ENCODE assay signal across 1 cellular context in the genomic region with DNA sequence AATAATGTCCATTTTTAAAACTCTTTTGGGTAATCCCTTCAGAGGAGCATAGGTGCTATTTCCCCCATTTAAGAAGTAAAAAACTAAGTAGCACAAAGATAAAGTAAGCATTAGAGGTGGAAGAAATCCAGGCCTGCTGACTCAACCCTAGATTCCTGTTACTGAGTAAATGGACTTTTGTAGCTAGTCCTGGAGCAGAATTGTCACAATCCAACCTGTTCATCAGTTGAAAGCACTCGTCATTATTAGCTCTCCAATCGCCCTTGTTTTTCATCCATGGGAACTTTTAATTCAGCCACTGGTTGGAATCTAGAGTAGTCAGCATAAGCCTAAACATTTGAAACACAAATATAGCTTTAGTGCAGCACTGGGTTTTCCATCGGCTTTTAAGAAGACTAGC.
TF ChIP-seq lines count a peak whose summit lies in the region.

No MANE protein-coding gene starts in this region.

TF ChIP-seq in SK-N-SH, 30 proteins besides CTCF, POLR2A, EP300 and RAD21 (continued from another document):
- TF ChIP-seq TEAD4 (IDR thresholded peaks at IDR 0.05; ENCODE audit: borderline replicate concordance, insufficient read depth): no peak
- TF ChIP-seq JUND (IDR thresholded peaks at IDR 0.05): no peak
- TF ChIP-seq RCOR1 (IDR thresholded peaks at IDR 0.05; ENCODE audit: low read length): no peak
- no peak for TF ChIP-seq GABPA (IDR thresholded peaks at IDR 0.05; ENCODE audit: low read depth)
- TF ChIP-seq NFIC (IDR thresholded peaks at IDR 0.05; ENCODE audit: borderline replicate concordance): no peak
- no peak for TF ChIP-seq MXI1 (IDR thresholded peaks at IDR 0.05; ENCODE audit: low read depth, low read length)
- TF ChIP-seq, protein P1, sequence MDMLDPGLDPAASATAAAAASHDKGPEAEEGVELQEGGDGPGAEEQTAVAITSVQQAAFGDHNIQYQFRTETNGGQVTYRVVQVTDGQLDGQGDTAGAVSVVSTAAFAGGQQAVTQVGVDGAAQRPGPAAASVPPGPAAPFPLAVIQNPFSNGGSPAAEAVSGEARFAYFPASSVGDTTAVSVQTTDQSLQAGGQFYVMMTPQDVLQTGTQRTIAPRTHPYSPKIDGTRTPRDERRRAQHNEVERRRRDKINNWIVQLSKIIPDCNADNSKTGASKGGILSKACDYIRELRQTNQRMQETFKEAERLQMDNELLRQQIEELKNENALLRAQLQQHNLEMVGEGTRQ (IDR thresholded peaks at IDR 0.05; ENCODE audit: borderline replicate concordance, low read depth, low read length): no peak
- TF ChIP-seq, protein P2, sequence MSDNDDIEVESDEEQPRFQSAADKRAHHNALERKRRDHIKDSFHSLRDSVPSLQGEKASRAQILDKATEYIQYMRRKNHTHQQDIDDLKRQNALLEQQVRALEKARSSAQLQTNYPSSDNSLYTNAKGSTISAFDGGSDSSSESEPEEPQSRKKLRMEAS (IDR thresholded peaks at IDR 0.05; ENCODE audit: low read depth): no peak
- no peak for TF ChIP-seq ELF1 (IDR thresholded peaks at IDR 0.05)
- TF ChIP-seq EZH2phosphoT487 (IDR thresholded peaks at IDR 0.05; ENCODE audit: borderline replicate concordance, low read depth): no peak
- TF ChIP-seq GATA2 (CRISPR knock-in tag; IDR thresholded peaks at IDR 0.05): no peak
- TF ChIP-seq SMC3 (IDR thresholded peaks at IDR 0.05; ENCODE audit: low read depth, low read length): no peak
